2 cellular contexts compared by ENCODE assay signal in the genomic region with DNA sequence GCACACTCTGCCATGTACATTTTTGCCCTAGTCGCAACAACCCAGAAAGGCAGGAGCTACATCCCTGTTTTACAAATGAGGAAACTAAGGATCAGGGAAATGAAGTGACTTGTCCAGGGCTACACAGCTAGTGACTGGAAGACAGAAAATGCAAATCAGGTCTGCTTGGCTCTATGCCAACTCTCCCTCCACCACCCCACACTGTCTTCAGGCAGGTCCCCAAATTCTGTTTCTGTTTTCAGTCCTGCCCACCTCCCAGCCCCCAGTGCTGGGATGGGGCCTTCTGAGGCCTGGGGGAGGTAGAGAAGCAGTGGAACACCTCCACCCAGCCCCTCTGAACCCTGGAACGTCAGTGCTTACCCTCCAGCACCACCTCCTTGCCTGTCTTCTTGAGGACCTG.
TF ChIP-seq lines count a peak whose summit lies in the region.

No MANE protein-coding gene starts in this region.

TF ChIP-seq in IMR-90, 13 proteins besides CTCF, POLR2A, EP300 and RAD21:
- TF ChIP-seq CHD1 (IDR thresholded peaks at IDR 0.05; ENCODE audit: low read depth, low read length), result no peak
- TF ChIP-seq RCOR1 (IDR thresholded peaks at IDR 0.05; ENCODE audit: insufficient replicate concordance, low read length), result no peak
- TF ChIP-seq CEBPB (IDR thresholded peaks at IDR 0.05; ENCODE audit: low read depth, low read length), result no peak
- no peak for TF ChIP-seq RFX5 (IDR thresholded peaks at IDR 0.05; ENCODE audit: low read depth, low read length)
- no peak for TF ChIP-seq NFE2L2 (IDR thresholded peaks at IDR 0.05; ENCODE audit: low read depth, low read length)
- TF ChIP-seq BHLHE40 (IDR thresholded peaks at IDR 0.05; ENCODE audit: low read depth, low read length), result no peak
- TF ChIP-seq, protein P1, sequence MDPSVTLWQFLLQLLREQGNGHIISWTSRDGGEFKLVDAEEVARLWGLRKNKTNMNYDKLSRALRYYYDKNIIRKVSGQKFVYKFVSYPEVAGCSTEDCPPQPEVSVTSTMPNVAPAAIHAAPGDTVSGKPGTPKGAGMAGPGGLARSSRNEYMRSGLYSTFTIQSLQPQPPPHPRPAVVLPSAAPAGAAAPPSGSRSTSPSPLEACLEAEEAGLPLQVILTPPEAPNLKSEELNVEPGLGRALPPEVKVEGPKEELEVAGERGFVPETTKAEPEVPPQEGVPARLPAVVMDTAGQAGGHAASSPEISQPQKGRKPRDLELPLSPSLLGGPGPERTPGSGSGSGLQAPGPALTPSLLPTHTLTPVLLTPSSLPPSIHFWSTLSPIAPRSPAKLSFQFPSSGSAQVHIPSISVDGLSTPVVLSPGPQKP (IDR thresholded peaks at IDR 0.05; ENCODE audit: borderline replicate concordance, low read depth, low read length), result no peak
- TF ChIP-seq FOS (IDR thresholded peaks at IDR 0.05; ENCODE audit: low read depth, low read length), result no peak
- TF ChIP-seq, protein P2, sequence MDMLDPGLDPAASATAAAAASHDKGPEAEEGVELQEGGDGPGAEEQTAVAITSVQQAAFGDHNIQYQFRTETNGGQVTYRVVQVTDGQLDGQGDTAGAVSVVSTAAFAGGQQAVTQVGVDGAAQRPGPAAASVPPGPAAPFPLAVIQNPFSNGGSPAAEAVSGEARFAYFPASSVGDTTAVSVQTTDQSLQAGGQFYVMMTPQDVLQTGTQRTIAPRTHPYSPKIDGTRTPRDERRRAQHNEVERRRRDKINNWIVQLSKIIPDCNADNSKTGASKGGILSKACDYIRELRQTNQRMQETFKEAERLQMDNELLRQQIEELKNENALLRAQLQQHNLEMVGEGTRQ (IDR thresholded peaks at IDR 0.05; ENCODE audit: low read depth, low read length), result no peak
- TF ChIP-seq MAZ (IDR thresholded peaks at IDR 0.05; ENCODE audit: borderline replicate concordance, low read depth, low read length), result no peak
- no peak for TF ChIP-seq MAFK (IDR thresholded peaks at IDR 0.05; ENCODE audit: low read depth, low read length)

TF ChIP-seq in GM12878, 131 proteins besides CTCF, POLR2A, EP300 and RAD21:
- no peak for TF ChIP-seq EED (IDR thresholded peaks at IDR 0.05; ENCODE audit: low read depth)
- TF ChIP-seq, protein P3, sequence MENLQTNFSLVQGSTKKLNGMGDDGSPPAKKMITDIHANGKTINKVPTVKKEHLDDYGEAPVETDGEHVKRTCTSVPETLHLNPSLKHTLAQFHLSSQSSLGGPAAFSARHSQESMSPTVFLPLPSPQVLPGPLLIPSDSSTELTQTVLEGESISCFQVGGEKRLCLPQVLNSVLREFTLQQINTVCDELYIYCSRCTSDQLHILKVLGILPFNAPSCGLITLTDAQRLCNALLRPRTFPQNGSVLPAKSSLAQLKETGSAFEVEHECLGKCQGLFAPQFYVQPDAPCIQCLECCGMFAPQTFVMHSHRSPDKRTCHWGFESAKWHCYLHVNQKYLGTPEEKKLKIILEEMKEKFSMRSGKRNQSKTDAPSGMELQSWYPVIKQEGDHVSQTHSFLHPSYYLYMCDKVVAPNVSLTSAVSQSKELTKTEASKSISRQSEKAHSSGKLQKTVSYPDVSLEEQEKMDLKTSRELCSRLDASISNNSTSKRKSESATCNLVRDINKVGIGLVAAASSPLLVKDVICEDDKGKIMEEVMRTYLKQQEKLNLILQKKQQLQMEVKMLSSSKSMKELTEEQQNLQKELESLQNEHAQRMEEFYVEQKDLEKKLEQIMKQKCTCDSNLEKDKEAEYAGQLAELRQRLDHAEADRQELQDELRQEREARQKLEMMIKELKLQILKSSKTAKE (IDR thresholded peaks at IDR 0.05; ENCODE audit: low read depth, poor library complexity, severe bottlenecking), result no peak
- no peak for TF ChIP-seq RAD51 (IDR thresholded peaks at IDR 0.05)
- TF ChIP-seq RB1 (IDR thresholded peaks at IDR 0.05; ENCODE audit: borderline replicate concordance), result no peak
- no peak for TF ChIP-seq TAF1 (IDR thresholded peaks at IDR 0.05; ENCODE audit: borderline replicate concordance, low read depth, low read length)
- TF ChIP-seq, protein P4, sequence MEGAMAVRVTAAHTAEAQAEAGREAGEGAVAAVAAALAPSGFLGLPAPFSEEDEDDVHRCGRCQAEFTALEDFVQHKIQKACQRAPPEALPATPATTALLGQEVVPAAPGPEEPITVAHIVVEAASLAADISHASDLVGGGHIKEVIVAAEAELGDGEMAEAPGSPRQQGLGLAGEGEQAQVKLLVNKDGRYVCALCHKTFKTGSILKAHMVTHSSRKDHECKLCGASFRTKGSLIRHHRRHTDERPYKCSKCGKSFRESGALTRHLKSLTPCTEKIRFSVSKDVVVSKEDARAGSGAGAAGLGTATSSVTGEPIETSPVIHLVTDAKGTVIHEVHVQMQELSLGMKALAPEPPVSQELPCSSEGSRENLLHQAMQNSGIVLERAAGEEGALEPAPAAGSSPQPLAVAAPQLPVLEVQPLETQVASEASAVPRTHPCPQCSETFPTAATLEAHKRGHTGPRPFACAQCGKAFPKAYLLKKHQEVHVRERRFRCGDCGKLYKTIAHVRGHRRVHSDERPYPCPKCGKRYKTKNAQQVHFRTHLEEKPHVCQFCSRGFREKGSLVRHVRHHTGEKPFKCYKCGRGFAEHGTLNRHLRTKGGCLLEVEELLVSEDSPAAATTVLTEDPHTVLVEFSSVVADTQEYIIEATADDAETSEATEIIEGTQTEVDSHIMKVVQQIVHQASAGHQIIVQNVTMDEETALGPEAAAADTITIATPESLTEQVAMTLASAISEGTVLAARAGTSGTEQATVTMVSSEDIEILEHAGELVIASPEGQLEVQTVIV (IDR thresholded peaks at IDR 0.05; ENCODE audit: borderline replicate concordance, partially characterized antibody), result no peak
- TF ChIP-seq JUND (IDR thresholded peaks at IDR 0.05; ENCODE audit: low read depth, low read length), result no peak
- TF ChIP-seq CBFB (IDR thresholded peaks at IDR 0.05; ENCODE audit: low read depth), result no peak
- TF ChIP-seq NR2C1 (IDR thresholded peaks at IDR 0.05), result no peak
- no peak for TF ChIP-seq SRF (IDR thresholded peaks at IDR 0.05; ENCODE audit: low read depth in 2 of 2, low read length in 2 of 2)
- TF ChIP-seq TARDBP (IDR thresholded peaks at IDR 0.05; ENCODE audit: borderline replicate concordance), result no peak
- TF ChIP-seq SREBF2 (IDR thresholded peaks at IDR 0.05; ENCODE audit: low read length), result no peak
- no peak for TF ChIP-seq CHD1 (IDR thresholded peaks at IDR 0.05; ENCODE audit: low read depth, low read length)
- TF ChIP-seq, protein P5, sequence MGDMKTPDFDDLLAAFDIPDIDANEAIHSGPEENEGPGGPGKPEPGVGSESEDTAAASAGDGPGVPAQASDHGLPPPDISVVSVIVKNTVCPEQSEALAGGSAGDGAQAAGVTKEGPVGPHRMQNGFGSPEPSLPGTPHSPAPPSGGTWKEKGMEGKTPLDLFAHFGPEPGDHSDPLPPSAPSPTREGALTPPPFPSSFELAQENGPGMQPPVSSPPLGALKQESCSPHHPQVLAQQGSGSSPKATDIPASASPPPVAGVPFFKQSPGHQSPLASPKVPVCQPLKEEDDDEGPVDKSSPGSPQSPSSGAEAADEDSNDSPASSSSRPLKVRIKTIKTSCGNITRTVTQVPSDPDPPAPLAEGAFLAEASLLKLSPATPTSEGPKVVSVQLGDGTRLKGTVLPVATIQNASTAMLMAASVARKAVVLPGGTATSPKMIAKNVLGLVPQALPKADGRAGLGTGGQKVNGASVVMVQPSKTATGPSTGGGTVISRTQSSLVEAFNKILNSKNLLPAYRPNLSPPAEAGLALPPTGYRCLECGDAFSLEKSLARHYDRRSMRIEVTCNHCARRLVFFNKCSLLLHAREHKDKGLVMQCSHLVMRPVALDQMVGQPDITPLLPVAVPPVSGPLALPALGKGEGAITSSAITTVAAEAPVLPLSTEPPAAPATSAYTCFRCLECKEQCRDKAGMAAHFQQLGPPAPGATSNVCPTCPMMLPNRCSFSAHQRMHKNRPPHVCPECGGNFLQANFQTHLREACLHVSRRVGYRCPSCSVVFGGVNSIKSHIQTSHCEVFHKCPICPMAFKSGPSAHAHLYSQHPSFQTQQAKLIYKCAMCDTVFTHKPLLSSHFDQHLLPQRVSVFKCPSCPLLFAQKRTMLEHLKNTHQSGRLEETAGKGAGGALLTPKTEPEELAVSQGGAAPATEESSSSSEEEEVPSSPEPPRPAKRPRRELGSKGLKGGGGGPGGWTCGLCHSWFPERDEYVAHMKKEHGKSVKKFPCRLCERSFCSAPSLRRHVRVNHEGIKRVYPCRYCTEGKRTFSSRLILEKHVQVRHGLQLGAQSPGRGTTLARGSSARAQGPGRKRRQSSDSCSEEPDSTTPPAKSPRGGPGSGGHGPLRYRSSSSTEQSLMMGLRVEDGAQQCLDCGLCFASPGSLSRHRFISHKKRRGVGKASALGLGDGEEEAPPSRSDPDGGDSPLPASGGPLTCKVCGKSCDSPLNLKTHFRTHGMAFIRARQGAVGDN (IDR thresholded peaks at IDR 0.05), result no peak
- TF ChIP-seq HCFC1 (IDR thresholded peaks at IDR 0.05; ENCODE audit: low read length), result no peak
- no peak for TF ChIP-seq ZNF207 (IDR thresholded peaks at IDR 0.05; ENCODE audit: borderline replicate concordance)
- no peak for TF ChIP-seq ZNF217 (IDR thresholded peaks at IDR 0.05)
